Comparison of ENCODE assay signal across 9 cellular contexts in the genomic region with DNA sequence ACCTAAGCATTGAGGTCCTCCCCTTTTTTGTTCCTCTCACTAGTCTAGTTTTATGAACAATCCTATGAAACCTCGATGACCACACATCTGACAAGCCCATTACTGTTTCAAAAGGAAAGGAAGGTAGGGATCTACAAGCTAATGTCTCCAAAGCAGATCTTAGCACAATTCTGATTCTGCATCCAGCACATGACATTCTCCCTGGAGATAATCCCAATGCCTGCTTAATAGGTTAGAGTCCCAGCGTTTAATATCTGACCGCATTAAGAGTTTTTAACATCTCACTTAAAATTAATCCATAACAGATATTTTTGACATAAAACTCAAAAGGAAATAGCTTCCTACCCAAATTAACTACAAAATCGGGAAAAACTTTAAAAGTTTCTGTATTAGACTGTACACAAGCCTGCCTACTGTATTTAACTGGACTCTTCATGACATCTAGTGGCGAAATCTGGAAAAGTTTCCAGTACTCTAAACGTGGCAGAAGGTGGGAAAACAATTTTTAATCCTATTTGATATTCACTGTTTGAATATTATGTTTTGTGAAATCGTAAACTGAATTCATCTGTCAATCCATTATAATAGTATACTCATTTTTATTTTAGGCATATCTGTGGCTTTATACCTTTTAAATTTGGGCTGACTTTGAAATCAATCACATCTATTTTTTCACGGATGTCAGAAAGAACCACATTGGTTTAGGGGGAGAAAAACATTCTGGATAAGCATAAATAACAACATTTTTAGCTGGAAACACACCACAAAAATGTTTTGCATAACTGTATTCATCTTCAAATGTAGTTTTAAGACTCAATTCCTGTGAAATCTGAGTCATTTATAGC.
A peak's percentile ranks its signal among the peaks of the same experiment; 100 is the strongest.
DNase-seq lines count a peak whose midpoint lies in the region; ATAC-seq and TF ChIP-seq lines count a peak whose summit lies in the region.
"Had no signal": no experiment of that assay in that cellular context is flagged by ENCODE, and none has a peak within 500 bp of the region (broad histone marks: within the 10 kb centered on the region; RNA-seq: fewer than 3 reads in every experiment).

No MANE protein-coding gene starts in this region.

- H3K4me3 ChIP-seq in colonic mucosa, result no peak overlapping the region
- no peak overlapping the region for H3K4me3 ChIP-seq in effector memory CD4-positive, alpha-beta T cell (ENCODE audit: insufficient read depth, low read depth, low read length, poor library complexity, severe bottlenecking)
- H3K4me3 ChIP-seq: BLaER1 had no signal

- ATAC-seq in HG03175 (IDR thresholded peaks at IDR 0.05; ENCODE audit: unreplicated experiment), result peak; percentile 72
- no peak for ATAC-seq in GM18498 (IDR thresholded peaks at IDR 0.05; ENCODE audit: unreplicated experiment)

- intact Hi-C loops in colonic mucosa (cut with DNase I), result loop anchor here (2.0 kb wide), 1 partner anchor 1161 kb away; no protein-coding TSS in a partner anchor

- peak; percentile 55 for TF ChIP-seq CTCF in colonic mucosa (IDR thresholded peaks at IDR 0.05)

- no peak overlapping the region for H3K9ac ChIP-seq in colonic mucosa (ENCODE audit: low read depth in 2 of 2, low read length in 2 of 2)
- H3K9ac ChIP-seq: BLaER1 had no signal

- H3K36me3 ChIP-seq in colonic mucosa, result no peaks in the 10 kb centered on the region
- no peaks in the 10 kb centered on the region for H3K36me3 ChIP-seq in effector memory CD4-positive, alpha-beta T cell (ENCODE audit: control insufficient read depth, insufficient read depth, low read length)
- H3K36me3 ChIP-seq: BLaER1 had no signal

- H3K27me3 ChIP-seq in colonic mucosa, result no peaks in the 10 kb centered on the region
- no peaks in the 10 kb centered on the region for H3K27me3 ChIP-seq in effector memory CD4-positive, alpha-beta T cell (replicated peaks; ENCODE audit: control insufficient read depth, insufficient read depth, low read length, poor library complexity, severe bottlenecking)
- H3K27me3 ChIP-seq: BLaER1 had no signal

- DNase-seq in NCI-H2081 (lab: John Stamatoyannopoulos, UW) (peak; percentile 4 to 45), NCI-H2081 treated with DMSO at 0.1 percent for 48 hours (lab: John Stamatoyannopoulos, UW) (no peak), NCI-H82 treated with DMSO at 0.1 percent for 48 hours (lab: John Stamatoyannopoulos, UW; ENCODE audit: unreplicated experiment) (peak; percentile 53), colonic mucosa (no peak), lung microvascular endothelial cell (ENCODE audit: low read depth in 2 of 2) (peak; percentile 64 to 79)
- no peak for DNase-seq in effector memory CD4-positive, alpha-beta T cell

- H3K27ac ChIP-seq in colonic mucosa, result no peak overlapping the region
- no peak overlapping the region for H3K27ac ChIP-seq in effector memory CD4-positive, alpha-beta T cell (ENCODE audit: insufficient read depth, low read length, poor library complexity, severe bottlenecking)
- H3K27ac ChIP-seq: BLaER1 had no signal

- no peaks in the 10 kb centered on the region for H3K4me1 ChIP-seq in colonic mucosa
- no peaks in the 10 kb centered on the region for H3K4me1 ChIP-seq in effector memory CD4-positive, alpha-beta T cell (ENCODE audit: control insufficient read depth, insufficient read depth, low read length, poor library complexity, severe bottlenecking)
- H3K4me1 ChIP-seq: BLaER1 had no signal

- no peaks in the 10 kb centered on the region for H3K9me3 ChIP-seq in colonic mucosa
- no peaks in the 10 kb centered on the region for H3K9me3 ChIP-seq in effector memory CD4-positive, alpha-beta T cell (ENCODE audit: control insufficient read depth, low read length)

Comparison
In these comparisons a context has a peak if more than half of its experiments do, and no peak if none do; other contexts are left out.
1. DNase-seq: peak in NCI-H2081 (2 of 2), NCI-H82 treated with DMSO at 0.1 percent for 48 hours (single experiment) and lung microvascular endothelial cell (2 of 2); none in NCI-H2081 treated with DMSO at 0.1 percent for 48 hours (single experiment), colonic mucosa (single experiment) and effector memory CD4-positive, alpha-beta T cell (0 of 3).